9 cellular contexts compared by ENCODE assay signal in genomic region chr5:72957337-72957736, GRCh38. TPM values are rescaled to one million over a fixed set of nuclear protein-coding genes. Genes with fewer than 3 reads are reported as not detected.
DNase-seq lines count a peak whose midpoint lies in the region; ATAC-seq and TF ChIP-seq lines count a peak whose summit lies in the region.
"Had no signal": no experiment of that assay in that cellular context is flagged by ENCODE, and none has a peak within 500 bp of the region (broad histone marks: within the 10 kb centered on the region; RNA-seq: fewer than 3 reads in every experiment).

No MANE protein-coding gene starts in this region.

- H3K9me3 Mint-ChIP-seq in CD14-positive monocyte, result no peaks in the 10 kb centered on the region

- peaks cover 25% of the 10 kb centered on the region for H3K4me1 Mint-ChIP-seq in CD14-positive monocyte

- H3K4me1 ChIP-seq in Panc1 (ENCODE audit: control insufficient read depth, insufficient read depth, low read length), result peaks cover 21% of the 10 kb centered on the region
- H3K4me1 ChIP-seq in neuron (ENCODE audit: insufficient read depth, low read length), result peaks cover 14% of the 10 kb centered on the region

- H3K36me3 ChIP-seq in Panc1 (ENCODE audit: control insufficient read depth, insufficient read depth, low read length) (no peaks in the 10 kb centered on the region), neuron (ENCODE audit: insufficient read depth, low read length) (no peaks in the 10 kb centered on the region)

- CTCF ChIA-PET in Panc1 (lab: Charles Lee), result no interaction called here

- intact Hi-C loops in CD14-positive monocyte (cut with micrococcal nuclease), result loop anchor here in 1 of 2 donors (5.0 kb wide), 1 partner anchor 140 kb away; the partner anchor contains the start of gene TNPO1
- intact Hi-C loops in Panc1 (cut with micrococcal nuclease; ENCODE audit: unreplicated experiment), result no loop called here

- H3K27ac Mint-ChIP-seq in CD14-positive monocyte, result peak overlapping the region in 1 of 7 donors; percentile 64

- H3K36me3 Mint-ChIP-seq in CD14-positive monocyte, result peaks cover 4 to 13% of the 10 kb centered on the region in 2 donors

- in situ Hi-C loops in Panc1 (cut with HindIII; ENCODE audit: low pct_unique_long_range_greater_than_20kb, low sequenced_read_pairs) (no loop called here), GM13976 (cut with MboI; ENCODE audit: low sequenced_read_pairs, unreplicated experiment) (no loop called here)

- H3K27me3 ChIP-seq in Panc1 (ENCODE audit: control insufficient read depth, insufficient read depth, low read length) (no peaks in the 10 kb centered on the region), neuron (ENCODE audit: insufficient read depth, low read length) (no peaks in the 10 kb centered on the region)

- no peak for TF ChIP-seq CTCF in CD14-positive monocyte (IDR thresholded peaks at IDR 0.05)
- no peak for TF ChIP-seq CTCF in Panc1 (IDR thresholded peaks at IDR 0.05)
- no peak for TF ChIP-seq CTCF in epithelial cell of proximal tubule (conservative IDR thresholded peaks at IDR 0.05; ENCODE audit: low read depth, low read length)
- no peak for TF ChIP-seq CTCF in GM20000 (IDR thresholded peaks at IDR 0.05; ENCODE audit: extremely low read depth, missing control alignments)
- TF ChIP-seq CTCF in GM13976 (IDR thresholded peaks at IDR 0.05; ENCODE audit: borderline replicate concordance, control extremely low read depth, extremely low read depth, insufficient read depth, missing control alignments), result no peak

- peaks cover 10 to 17% (median 13%) of the 10 kb centered on the region in 3 donors for H3K27me3 Mint-ChIP-seq in CD14-positive monocyte (ENCODE audit: low read depth in 3 of 3)

- H3K27ac ChIP-seq in Panc1 (ENCODE audit: low read length), result peak overlapping the region; percentile 93

- DNase-seq in CD14-positive monocyte (ENCODE audit: low spot score) (no peak), Panc1 (ENCODE audit: low read depth, low spot score) (no peak), epithelial cell of proximal tubule (ENCODE audit: low read depth) (no peak), GM20000 (ENCODE audit: low spot score) (no peak), GM13976 (ENCODE audit: low spot score) (no peak), middle frontal gyrus (ENCODE audit: extremely low spot score, low spot score) (no peak)
- DNase-seq: NCI-H187 had no signal

- H3K4me3 ChIP-seq in Panc1 (ENCODE audit: low read depth in 2 of 2, low read length in 2 of 2) (peak overlapping the region; percentile 71 to 77), epithelial cell of proximal tubule (ENCODE audit: low read depth, low read length) (peak overlapping the region; percentile 77), neuron (ENCODE audit: low read length) (peak overlapping the region; percentile 97)

- H3K4me3 Mint-ChIP-seq in CD14-positive monocyte, result peak overlapping the region; percentile 85 to 93

- ATAC-seq in Panc1 (no peak), GM19467 (IDR thresholded peaks at IDR 0.05; ENCODE audit: unreplicated experiment) (no peak)

- no peaks in the 10 kb centered on the region for H3K9me3 ChIP-seq in Panc1 (ENCODE audit: control insufficient read depth, insufficient read depth, low read depth, low read length)
- H3K9me3 ChIP-seq in neuron (ENCODE audit: low read length), result no peaks in the 10 kb centered on the region

- peak overlapping the region; percentile 78 for H2AFZ ChIP-seq in neuron (ENCODE audit: low read depth, low read length)

- BruUV-seq in Panc1 (replicated peaks; lab: Mats Ljungman, UMichigan), result no TSS peak

- POLR2A ChIA-PET in Panc1 (lab: Charles Lee), result no interaction called here

RNA-seq across cellular contexts. Expression of gene FCHO2, which starts 1.5 kb away (rescaled TPM):
- 10 to 100 TPM in 1 of 2 donors, 1 to 10 TPM in 1; 8.3 to 10.1 TPM for polyA plus RNA-seq in CD14-positive monocyte
- 25.3 TPM for total RNA-seq in Panc1 (2021; ENCODE audit: unreplicated experiment)
- polyA plus RNA-seq in Panc1 (2012; ENCODE audit: insufficient read length), result 12.2 TPM
- 5.5 and 5.9 TPM in 2 replicates for total RNA-seq in epithelial cell of proximal tubule
